8 cellular contexts compared by ENCODE assay signal in the genomic region with DNA sequence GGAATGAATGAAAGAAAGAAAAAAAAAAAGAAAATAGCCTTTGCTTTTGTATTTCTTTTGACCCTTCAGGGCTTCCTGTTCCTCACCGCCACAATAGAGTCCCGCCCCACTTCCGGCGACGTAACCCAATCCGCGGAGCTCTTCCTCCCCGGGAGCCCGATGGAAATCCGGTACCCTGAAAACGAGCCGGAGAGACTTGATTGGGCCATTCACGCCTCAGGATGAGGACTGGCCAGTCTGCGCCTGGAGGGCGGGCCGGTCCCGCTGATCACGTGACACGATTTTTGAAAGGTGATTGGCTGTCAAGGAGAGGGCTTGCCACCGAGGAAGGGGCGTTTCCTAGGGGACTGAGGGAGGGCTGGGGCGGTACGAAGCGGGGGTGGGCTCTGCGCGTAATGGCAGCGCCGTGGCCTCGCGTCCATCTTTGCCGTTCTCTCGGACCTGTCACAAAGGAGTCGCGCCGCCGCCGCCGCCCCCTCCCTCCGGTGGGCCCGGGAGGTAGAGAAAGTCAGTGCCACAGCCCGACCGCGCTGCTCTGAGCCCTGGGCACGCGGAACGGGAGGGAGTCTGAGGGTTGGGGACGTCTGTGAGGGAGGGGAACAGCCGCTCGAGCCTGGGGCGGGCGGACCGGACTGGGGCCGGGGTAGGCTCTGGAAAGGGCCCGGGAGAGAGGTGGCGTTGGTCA. TPM values are rescaled to one million over a fixed set of nuclear protein-coding genes. Genes with fewer than 3 reads are reported as not detected.
DNase-seq lines count a peak whose midpoint lies in the region; ATAC-seq, FAIRE-seq and TF ChIP-seq lines count a peak whose summit lies in the region.

A gene with protein sequence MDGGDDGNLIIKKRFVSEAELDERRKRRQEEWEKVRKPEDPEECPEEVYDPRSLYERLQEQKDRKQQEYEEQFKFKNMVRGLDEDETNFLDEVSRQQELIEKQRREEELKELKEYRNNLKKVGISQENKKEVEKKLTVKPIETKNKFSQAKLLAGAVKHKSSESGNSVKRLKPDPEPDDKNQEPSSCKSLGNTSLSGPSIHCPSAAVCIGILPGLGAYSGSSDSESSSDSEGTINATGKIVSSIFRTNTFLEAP (minus strand): TSS at position 95 of the 685 bp plus-strand sequence. CDS start 12,185 bp downstream, outside the sequence.
A gene (plus strand): TSS at position 385 of the 685 bp plus-strand sequence. CDS start 18,330 bp downstream, outside the sequence.

- H3K36me3 ChIP-seq in BE2C, result no peaks in the 10 kb centered on the region

- H3K9me3 ChIP-seq in BE2C, result no peaks in the 10 kb centered on the region

- no peaks in the 10 kb centered on the region for H3K27me3 ChIP-seq in BE2C

- TF ChIP-seq CTCF in BE2C (IDR thresholded peaks at IDR 0.05; ENCODE audit: low read depth, low read length), result no peak

- DNase-seq in BE2C (peak; percentile 99), GM19240 (ENCODE audit: insufficient read length, low spot score) (peak; percentile 90), NCI-H526 (lab: John Stamatoyannopoulos, UW) (peak; percentile 97 to 98), kidney glomerular epithelial cell (lab: John Stamatoyannopoulos, UW) (peak; percentile 98)
- peak; percentile 99 for DNase-seq in activated CD4-positive, alpha-beta T cell treated with anti-CD3 and anti-CD28 coated beads for 48 hours
- peak; percentile 94 to 96 for DNase-seq in stimulated activated CD4-positive, alpha-beta T cell treated with anti-CD3 and anti-CD28 coated beads, Interleukin-1b, Interleukin-23, amount 100 ng/mL, for 1 hour (ENCODE audit: low read depth in 2 of 2)

- peak within 1 kb of the TSS; percentile 98 for H3K4me3 ChIP-seq in BE2C (ENCODE audit: low read depth, low read length)

- peaks cover 3% of the 10 kb centered on the region; the same call in 1 of the 2 replicates for H3K4me1 ChIP-seq in BE2C

- FAIRE-seq in colon (lab: Jason Lieb, UNC), result peak; percentile 72

- ATAC-seq in HG03460 (IDR thresholded peaks at IDR 0.05; ENCODE audit: unreplicated experiment), result peak; percentile 79

RNA-seq across cellular contexts. Expression of the first gene that starts in this region (rescaled TPM):
- polyA plus RNA-seq in BE2C (2012; ENCODE audit: insufficient read depth, insufficient read length, low read depth), result 141 TPM

RNA-seq across cellular contexts. Expression of the second gene that starts in this region (rescaled TPM):
- 71.1 TPM for polyA plus RNA-seq in BE2C (2012; ENCODE audit: insufficient read depth, insufficient read length, low read depth)

Comparison
In these comparisons a context has a peak if more than half of its experiments do, and no peak if none do; other contexts are left out.
1. Peak in every context shown above with its lines: DNase-seq, ATAC-seq and H3K4me3 ChIP-seq.